Comparison of ENCODE assay signal across 9 cellular contexts in genomic region chr1:100463809-100464424, GRCh38.
DNase-seq lines count a peak whose midpoint lies in the region; ATAC-seq, FAIRE-seq and TF ChIP-seq lines count a peak whose summit lies in the region.
"Had no signal": no experiment of that assay in that cellular context is flagged by ENCODE, and none has a peak within 500 bp of the region (broad histone marks: within the 10 kb centered on the region; RNA-seq: fewer than 3 reads in every experiment).

No MANE protein-coding gene starts in this region.

- H3K27me3 Mint-ChIP-seq in activated naive CD8-positive, alpha-beta T cell treated with anti-CD3 and anti-CD28 coated beads, Interleukin-2, amount 50 U/mL, for 24 hours: no peaks in the 10 kb centered on the region

- intact Hi-C loops in heart right ventricle (cut with DNase I): loop anchor here (1.0 to 10.0 kb wide), 15 partner anchors 71 to 659 kb away; partner anchors contain the start of gene GPR88 (in 1 of the 10)

- peak; percentile 94 for FAIRE-seq in H54 (lab: Jason Lieb, UNC)
- FAIRE-seq: islet of Langerhans had no signal

- CTCF ChIA-PET in RWPE1 (lab: Yijun Ruan, JAX): interaction anchor here (0.5 to 1.8 kb wide), 9 partner anchors 9 to 1629 kb away, joined by 3 to 15 read pairs (median 3); no protein-coding TSS in a partner anchor

- peak overlapping the region; percentile 51 for H3K4me3 Mint-ChIP-seq in activated naive CD8-positive, alpha-beta T cell treated with anti-CD3 and anti-CD28 coated beads, Interleukin-2, amount 50 U/mL, for 24 hours

- H3K9me3 Mint-ChIP-seq in activated naive CD8-positive, alpha-beta T cell treated with anti-CD3 and anti-CD28 coated beads, Interleukin-2, amount 50 U/mL, for 24 hours: no peaks in the 10 kb centered on the region

- POLR2A ChIA-PET in RWPE1 (lab: Yijun Ruan, JAX; ENCODE audit: low non-redundant PET): no interaction called here

- peak; percentile 77 for TF ChIP-seq CTCF in GM12865 (IDR thresholded peaks at IDR 0.05; ENCODE audit: insufficient read depth, low read depth, low read length, missing control alignments)
- TF ChIP-seq CTCF in RWPE1 (conservative IDR thresholded peaks at IDR 0.05; ENCODE audit: low read depth): peak; percentile 72
- peak; percentile 46 to 89 (median 73) for TF ChIP-seq CTCF in heart right ventricle (IDR thresholded peaks at IDR 0.05)

- H3K27me3 ChIP-seq in heart right ventricle: no peaks in the 10 kb centered on the region

- DNase-seq in GM12865 (ENCODE audit: low read depth): peak; percentile 75
- DNase-seq in H54 (ENCODE audit: insufficient read length, low spot score): peak; percentile 39
- DNase-seq in Kasumi-1 (lab: John Stamatoyannopoulos, UW): peak; percentile 96
- peak; percentile 48 for DNase-seq in RWPE1 (ENCODE audit: low spot score)
- peak; percentile 56 for DNase-seq in activated naive CD8-positive, alpha-beta T cell treated with anti-CD3 and anti-CD28 coated beads, Interleukin-2, amount 50 U/mL, for 24 hours
- peak; percentile 30 to 38 for DNase-seq in heart right ventricle
- peak; percentile 39 for DNase-seq in renal cortical epithelial cell (ENCODE audit: low read depth)
- no peak for DNase-seq in NCI-H345 (lab: John Stamatoyannopoulos, UW)

- TF ChIP-seq POLR2A in H54 (IDR thresholded peaks at IDR 0.05; ENCODE audit: low read depth, low read length): no peak

- peak; percentile 92 for ATAC-seq in activated naive CD8-positive, alpha-beta T cell treated with anti-CD3 and anti-CD28 coated beads, Interleukin-2, amount 50 U/mL, for 24 hours
- ATAC-seq in heart right ventricle: peak in 7 of 8 donors; percentile 36 to 82 (median 68)

- H3K4me1 ChIP-seq in heart right ventricle: peaks cover 0 to 24% (median 8%) of the 10 kb centered on the region in 9 donors

- peaks cover 22% of the 10 kb centered on the region for H3K4me1 Mint-ChIP-seq in activated naive CD8-positive, alpha-beta T cell treated with anti-CD3 and anti-CD28 coated beads, Interleukin-2, amount 50 U/mL, for 24 hours

- WGBS in heart right ventricle, 2 donors: 35 to 37% methylated on average over 10 of the region's 10 CpGs

- no peak overlapping the region for H3K4me3 ChIP-seq in GM12865 (ENCODE audit: low read depth, low read length)
- no peak overlapping the region for H3K4me3 ChIP-seq in heart right ventricle

- H3K9me3 ChIP-seq in heart right ventricle: no peaks in the 10 kb centered on the region

- peaks cover 18% of the 10 kb centered on the region for H3K36me3 Mint-ChIP-seq in activated naive CD8-positive, alpha-beta T cell treated with anti-CD3 and anti-CD28 coated beads, Interleukin-2, amount 50 U/mL, for 24 hours (ENCODE audit: low read depth)

- peak overlapping the region; percentile 86 for H3K27ac Mint-ChIP-seq in activated naive CD8-positive, alpha-beta T cell treated with anti-CD3 and anti-CD28 coated beads, Interleukin-2, amount 50 U/mL, for 24 hours

- no peak overlapping the region for H3K27ac ChIP-seq in RWPE1
- H3K27ac ChIP-seq in heart right ventricle: peak overlapping the region in 2 of 10 donors; percentile 8 to 17

- peaks cover 0 to 30% (median 0%) of the 10 kb centered on the region in 9 donors for H3K36me3 ChIP-seq in heart right ventricle
